In the genomic region with DNA sequence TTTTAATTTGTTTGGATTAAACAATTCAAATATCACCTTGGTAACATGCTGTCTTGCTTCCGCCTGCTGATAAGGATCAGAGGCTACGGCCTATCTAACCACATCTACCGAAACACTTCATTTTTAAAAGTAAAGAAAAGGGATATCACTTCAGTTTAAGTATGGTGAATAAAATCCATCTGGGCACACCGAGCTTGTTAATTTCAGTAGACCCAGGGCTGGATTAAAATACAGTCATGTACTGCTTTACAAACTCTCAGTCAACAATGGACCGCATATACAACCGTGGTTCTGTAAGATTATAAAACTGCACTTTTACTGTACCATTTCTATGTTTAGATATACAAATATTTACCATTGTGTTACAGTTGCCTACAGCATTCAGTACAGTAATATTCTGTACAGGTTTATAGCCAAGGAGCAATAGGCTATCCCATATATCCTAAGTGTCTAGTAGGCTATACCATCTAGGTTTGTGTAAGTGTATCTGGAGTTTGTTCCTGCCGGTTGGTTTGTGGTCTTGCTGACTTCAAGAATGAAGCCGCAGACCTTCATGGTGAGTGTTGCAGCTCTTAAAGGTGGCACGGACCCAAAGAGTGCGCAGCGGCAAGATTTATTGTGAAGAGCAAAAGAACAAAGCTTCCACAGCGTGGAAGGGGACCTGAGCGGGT, we compare ENCODE assay signal across 9 cellular contexts. TPM values are rescaled to one million over a fixed set of nuclear protein-coding genes. Genes with fewer than 3 reads are reported as not detected.
DNase-seq lines count a peak whose midpoint lies in the region; ATAC-seq and TF ChIP-seq lines count a peak whose summit lies in the region.
"Had no signal": no experiment of that assay in that cellular context is flagged by ENCODE, and none has a peak within 500 bp of the region (broad histone marks: within the 10 kb centered on the region; RNA-seq: fewer than 3 reads in every experiment).

No MANE protein-coding gene starts in this region.

- peaks cover 84% of the 10 kb centered on the region for H3K4me1 Mint-ChIP-seq in activated T-cell treated with anti-CD3 and anti-CD28 coated beads, Interleukin-2, amount 50 U/mL, for 24 hours (ENCODE audit: low read depth)

- peaks cover 3% of the 10 kb centered on the region for H3K27me3 Mint-ChIP-seq in activated T-cell treated with anti-CD3 and anti-CD28 coated beads, Interleukin-2, amount 50 U/mL, for 24 hours
- H3K27me3 Mint-ChIP-seq: naive B cell had no signal

- ATAC-seq in left lung = peak; percentile 36
- ATAC-seq in HG02798 (IDR thresholded peaks at IDR 0.05; ENCODE audit: poor library complexity, unreplicated experiment) = no peak
- ATAC-seq in GM19455 (IDR thresholded peaks at IDR 0.05; ENCODE audit: unreplicated experiment) = no peak

- peaks cover 9% of the 10 kb centered on the region for H3K36me3 Mint-ChIP-seq in activated T-cell treated with anti-CD3 and anti-CD28 coated beads, Interleukin-2, amount 50 U/mL, for 24 hours (ENCODE audit: low read depth)

- no peaks in the 10 kb centered on the region for H3K9me3 ChIP-seq in left lung
- no peaks in the 10 kb centered on the region for H3K9me3 ChIP-seq in BE2C

- no peak for TF ChIP-seq CTCF in left lung (IDR thresholded peaks at IDR 0.05)
- TF ChIP-seq CTCF in BE2C (IDR thresholded peaks at IDR 0.05; ENCODE audit: low read depth, low read length) = no peak

- H3K4me3 Mint-ChIP-seq in activated T-cell treated with anti-CD3 and anti-CD28 coated beads, Interleukin-2, amount 50 U/mL, for 24 hours = peak overlapping the region; percentile 45
- H3K4me3 Mint-ChIP-seq: naive B cell had no signal

- intact Hi-C loops in left lung (cut with DNase I) = no loop called here

- H3K27ac ChIP-seq in left lung = no peak overlapping the region

- H3K36me3 ChIP-seq in left lung = no peaks in the 10 kb centered on the region
- H3K36me3 ChIP-seq in BE2C = peaks cover 5% of the 10 kb centered on the region

- peaks cover 17% of the 10 kb centered on the region for H3K9me3 Mint-ChIP-seq in activated T-cell treated with anti-CD3 and anti-CD28 coated beads, Interleukin-2, amount 50 U/mL, for 24 hours

- H3K27me3 ChIP-seq in left lung (no peaks in the 10 kb centered on the region), BE2C (no peaks in the 10 kb centered on the region)

- DNase-seq in T-helper 2 cell = peak in 4 of 5 experiments; percentile 24 to 92 (median 68)
- DNase-seq in activated T-cell treated with anti-CD3 and anti-CD28 coated beads, Interleukin-2, amount 50 U/mL, for 24 hours = peak; percentile 54
- DNase-seq in left lung = no peak
- DNase-seq in stimulated activated CD8-positive, alpha-beta memory T cell treated with anti-CD3 and anti-CD28 coated beads, Interleukin-7, amount 100 ng/mL, for 24 hours (ENCODE audit: low read depth) = peak; percentile 29
- no peak for DNase-seq in globus pallidus (ENCODE audit: low spot score)
- DNase-seq in BE2C = no peak
- DNase-seq: naive B cell had no signal

- H3K4me1 ChIP-seq in left lung (peaks cover 32 to 36% of the 10 kb centered on the region in 2 donors), BE2C (peaks cover 1% of the 10 kb centered on the region; the same call in 1 of the 2 replicates)

- H3K27ac Mint-ChIP-seq in activated T-cell treated with anti-CD3 and anti-CD28 coated beads, Interleukin-2, amount 50 U/mL, for 24 hours = peak overlapping the region; percentile 49

- H3K4me3 ChIP-seq in left lung = no peak overlapping the region
- H3K4me3 ChIP-seq in BE2C (ENCODE audit: low read depth, low read length) = no peak overlapping the region

RNA-seq across cellular contexts. Expression of a gene that starts 40.0 kb away (rescaled TPM):
- total RNA-seq in left lung = 100 to 1,000 TPM; 138 to 162 TPM
- polyA plus RNA-seq in BE2C (2012; ENCODE audit: insufficient read depth, insufficient read length, low read depth) = 33.9 TPM

Comparison
In these comparisons a context has a peak if more than half of its experiments do, and no peak if none do; other contexts are left out.
1. DNase-seq: peak in T-helper 2 cell (4 of 5), activated T-cell treated with anti-CD3 and anti-CD28 coated beads, Interleukin-2, amount 50 U/mL, for 24 hours (single experiment) and stimulated activated CD8-positive, alpha-beta memory T cell treated with anti-CD3 and anti-CD28 coated beads, Interleukin-7, amount 100 ng/mL, for 24 hours (single experiment); none in left lung (0 of 2), globus pallidus (single experiment) and BE2C (single experiment).